In genomic region chr18:42520074-42520473, GRCh38 we compare ENCODE assay signal across 21 cellular contexts.
DNase-seq lines count a peak whose midpoint lies in the region; ATAC-seq and TF ChIP-seq lines count a peak whose summit lies in the region.
"Had no signal": no experiment of that assay in that cellular context is flagged by ENCODE, and none has a peak within 500 bp of the region (broad histone marks: within the 10 kb centered on the region; RNA-seq: fewer than 3 reads in every experiment).

No MANE protein-coding gene starts in this region.

- DNase-seq in Caco-2 (peak; percentile 30 to 51), HT-29 (ENCODE audit: low spot score) (peak; percentile 26), mucosa of descending colon (no peak), progenitor cell of endocrine pancreas (ENCODE audit: low spot score, unreplicated experiment) (no peak), mesenteric fat pad (ENCODE audit: low spot score) (no peak), SJCRH30 (no peak)
- DNase-seq: 8988T; ACHN; BE2C; C1 segment of cervical spinal cord; Calu3; CD4-positive, alpha-beta memory T cell; CD4-positive, CD25-positive, alpha-beta regulatory T cell; CD8-positive, alpha-beta memory T cell; COR-L47; DMS79 treated with DMSO at 0.1 percent for 48 hours; GF-D8 had no signal

- intact Hi-C loops in Caco-2 (cut with micrococcal nuclease; ENCODE audit: unreplicated experiment), result loop anchor here (1.0 kb wide), 1 partner anchor 23 kb away; no protein-coding TSS in a partner anchor
- intact Hi-C loops in mucosa of descending colon (cut with DNase I, micrococcal nuclease), result no loop called here

- H3K4me3 ChIP-seq in Caco-2 (ENCODE audit: low read depth, low read length), result no peak overlapping the region
- no peak overlapping the region for H3K4me3 ChIP-seq in mucosa of descending colon
- H3K4me3 ChIP-seq in SJCRH30, result no peak overlapping the region
- H3K4me3 ChIP-seq: BLaER1 had no signal

- H3K36me3 Mint-ChIP-seq in Caco-2 (ENCODE audit: insufficient read depth, unreplicated experiment) (no peaks in the 10 kb centered on the region), progenitor cell of endocrine pancreas (ENCODE audit: insufficient read depth) (peaks cover 4% of the 10 kb centered on the region)
- H3K36me3 Mint-ChIP-seq: CD14-positive monocyte; CD4-positive, alpha-beta memory T cell; CD4-positive, CD25-positive, alpha-beta regulatory T cell; CD8-positive, alpha-beta memory T cell had no signal

- H3K4me3 Mint-ChIP-seq in Caco-2 (ENCODE audit: unreplicated experiment) (no peak overlapping the region), progenitor cell of endocrine pancreas (ENCODE audit: low read depth) (no peak overlapping the region)
- H3K4me3 Mint-ChIP-seq: CD14-positive monocyte; CD4-positive, CD25-positive, alpha-beta regulatory T cell; CD8-positive, alpha-beta memory T cell had no signal

- no peak overlapping the region for H3K27ac ChIP-seq in SJCRH30
- H3K27ac ChIP-seq: BLaER1 had no signal

- peak; percentile 35 for ATAC-seq in mucosa of descending colon
- ATAC-seq in HG03521 (IDR thresholded peaks at IDR 0.05; ENCODE audit: unreplicated experiment), result no peak
- ATAC-seq in GM21360 (IDR thresholded peaks at IDR 0.05; ENCODE audit: unreplicated experiment), result no peak

- CTCF ChIA-PET in Caco-2 (lab: Charles Lee), result no interaction called here

- no peak for TF ChIP-seq CTCF in Caco-2 (IDR thresholded peaks at IDR 0.05; ENCODE audit: insufficient read depth in 1 of 2, low read depth in 1 of 2, low read length in 1 of 2, severe bottlenecking in 1 of 2, unreplicated experiment in 1 of 2)
- TF ChIP-seq CTCF in mucosa of descending colon (IDR thresholded peaks at IDR 0.05), result no peak
- no peak for TF ChIP-seq CTCF in progenitor cell of endocrine pancreas (IDR thresholded peaks at IDR 0.05; ENCODE audit: unreplicated experiment)

- H3K27me3 Mint-ChIP-seq in Caco-2 (ENCODE audit: insufficient read depth, unreplicated experiment), result no peaks in the 10 kb centered on the region
- H3K27me3 Mint-ChIP-seq in progenitor cell of endocrine pancreas, result no peaks in the 10 kb centered on the region
- H3K27me3 Mint-ChIP-seq: CD4-positive, alpha-beta memory T cell; CD4-positive, CD25-positive, alpha-beta regulatory T cell; CD8-positive, alpha-beta memory T cell had no signal

- BruUV-seq in Caco-2 (replicated peaks; lab: Mats Ljungman, UMichigan), result no TSS peak

- peak overlapping the region; percentile 45 for H3K27ac Mint-ChIP-seq in Caco-2 (ENCODE audit: unreplicated experiment)
- H3K27ac Mint-ChIP-seq in progenitor cell of endocrine pancreas, result peak overlapping the region; percentile 57
- H3K27ac Mint-ChIP-seq: CD14-positive monocyte; CD4-positive, alpha-beta memory T cell; CD8-positive, alpha-beta memory T cell had no signal

- POLR2A ChIA-PET in Caco-2 (lab: Charles Lee), result interaction anchor here (0.6 kb wide), 1 partner anchor 202 kb away, joined by 3 read pairs; no protein-coding TSS in a partner anchor

- H3K27me3 ChIP-seq in Caco-2 (replicated peaks; ENCODE audit: control insufficient read depth, insufficient read depth, low read length) (no peaks in the 10 kb centered on the region), SJCRH30 (no peaks in the 10 kb centered on the region)
- H3K27me3 ChIP-seq: BE2C, BLaER1 had no signal

- H3K36me3 ChIP-seq in Caco-2 (ENCODE audit: control insufficient read depth, insufficient read depth, low read length) (no peaks in the 10 kb centered on the region), mucosa of descending colon (ENCODE audit: low read depth) (no peaks in the 10 kb centered on the region), SJCRH30 (no peaks in the 10 kb centered on the region)
- H3K36me3 ChIP-seq: BE2C, BLaER1 had no signal

- H3K4me1 Mint-ChIP-seq in Caco-2 (ENCODE audit: low read depth, unreplicated experiment) (peaks cover 17% of the 10 kb centered on the region), progenitor cell of endocrine pancreas (ENCODE audit: low read depth) (peaks cover 46% of the 10 kb centered on the region)
- H3K4me1 Mint-ChIP-seq: CD14-positive monocyte; CD4-positive, alpha-beta memory T cell; CD4-positive, CD25-positive, alpha-beta regulatory T cell; CD8-positive, alpha-beta memory T cell had no signal

- H3K9me3 Mint-ChIP-seq in Caco-2 (ENCODE audit: unreplicated experiment), result no peaks in the 10 kb centered on the region
- peaks cover 6% of the 10 kb centered on the region for H3K9me3 Mint-ChIP-seq in progenitor cell of endocrine pancreas (ENCODE audit: low read depth)

- H3K9me3 ChIP-seq in Caco-2, result no peaks in the 10 kb centered on the region
- no peaks in the 10 kb centered on the region for H3K9me3 ChIP-seq in mucosa of descending colon
- no peaks in the 10 kb centered on the region for H3K9me3 ChIP-seq in SJCRH30 (replicated peaks)
- H3K9me3 ChIP-seq: BE2C, BLaER1 had no signal

- peaks cover 39% of the 10 kb centered on the region for H3K4me1 ChIP-seq in Caco-2
- H3K4me1 ChIP-seq in mucosa of descending colon (ENCODE audit: low read depth), result no peaks in the 10 kb centered on the region
- no peaks in the 10 kb centered on the region for H3K4me1 ChIP-seq in SJCRH30
- H3K4me1 ChIP-seq: BE2C, BLaER1 had no signal

Comparison
In these comparisons a context has a peak if more than half of its experiments do, and no peak if none do; other contexts are left out.
1. DNase-seq: peak in Caco-2 (2 of 2) and HT-29 (single experiment); none in mucosa of descending colon (0 of 3), progenitor cell of endocrine pancreas (single experiment), mesenteric fat pad (single experiment) and SJCRH30 (0 of 2).